In genomic region chr4:169359961-169360360, GRCh38 we compare ENCODE assay signal across 23 cellular contexts.
"Had no signal": no experiment of that assay in that cellular context is flagged by ENCODE, and none has a peak within 500 bp of the region (broad histone marks: within the 10 kb centered on the region; RNA-seq: fewer than 3 reads in every experiment).

No MANE protein-coding gene starts in this region.

- DNase-seq: activated CD4-positive, alpha-beta T cell treated with anti-CD3 and anti-CD28 coated beads for 48 hours; activated CD4-positive, alpha-beta T cell treated with anti-CD3 and anti-CD28 coated beads, Interleukin-2, amount 50 U/mL, for 4 hours; activated CD4-positive, CD25-positive, alpha-beta regulatory T cell treated with anti-CD3 and anti-CD28 coated beads, Interleukin-2, amount 50 U/mL, for 72 hours; activated CD8-positive, alpha-beta memory T cell treated with anti-CD3 and anti-CD28 coated beads, Interleukin-2, amount 50 U/mL, for 48 hours; activated CD8-positive, alpha-beta T cell treated with anti-CD3 and anti-CD28 coated beads, Interleukin-2, amount 10 ng/mL, durations not matched to agents 7 days and 5 days; activated effector memory CD4-positive, alpha-beta T cell treated with anti-CD3 and anti-CD28 coated beads, Interleukin-2, amount 50 U/mL, for 16 hours; activated naive CD4-positive, alpha-beta T cell treated with anti-CD3 and anti-CD28 coated beads for 36 hours; activated T-cell treated with anti-CD3 and anti-CD28 coated beads, Interleukin-2, amount 50 U/mL, for 1 hour; amygdala; NCI-H1105 treated with DMSO at 0.1 percent for 48 hours; NCI-H1436 treated with DMSO at 0.1 percent for 48 hours; NCI-H187; NCI-H2081 treated with DMSO at 0.1 percent for 48 hours; NCI-H446; NCI-H524; Peyer's patch; Right ventricle myocardium superior; SW 1271 had no signal

- H3K27me3 ChIP-seq: Peyer's patch, SJSA1 had no signal

- H3K36me3 ChIP-seq: Peyer's patch, SJSA1 had no signal

- H3K27ac ChIP-seq: Peyer's patch, RWPE1, SJSA1 had no signal

- FAIRE-seq: astrocyte had no signal

- ATAC-seq: activated CD8-positive, alpha-beta T cell treated with anti-CD3 and anti-CD28 coated beads, Interleukin-2, amount 10 ng/mL, durations not matched to agents 7 days and 5 days; SK-N-SH treated with all-trans-retinoic acid at 6 μM for 48 hours; WTC11 had no signal

- H3K4me3 ChIP-seq: Peyer's patch, SJSA1 had no signal

- H3K4me1 ChIP-seq: SJSA1 had no signal

- H3K9me3 ChIP-seq: Peyer's patch, SJSA1 had no signal
